8 cellular contexts compared by ENCODE assay signal in the genomic region with DNA sequence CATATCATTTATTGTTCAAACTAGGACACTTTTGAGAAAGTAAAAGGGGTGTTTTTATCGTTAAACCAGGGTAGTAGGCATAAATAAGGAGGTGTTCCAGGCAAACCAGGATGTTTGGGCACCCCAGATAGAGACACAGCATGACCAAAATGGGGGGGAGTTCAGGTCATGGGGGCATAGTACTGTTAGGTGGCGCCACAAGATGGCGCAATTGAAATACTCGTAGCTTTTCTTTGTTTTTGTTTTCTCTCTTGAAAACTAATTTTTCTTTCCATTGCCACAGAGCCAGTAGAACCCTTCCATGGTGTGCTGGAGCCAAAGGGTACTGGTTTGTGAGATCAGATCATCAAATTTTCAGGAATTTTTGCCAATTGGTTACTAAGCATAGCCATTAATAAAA.
DNase-seq lines count a peak whose midpoint lies in the region; ATAC-seq and TF ChIP-seq lines count a peak whose summit lies in the region.

No MANE protein-coding gene starts in this region.

- H3K36me3 ChIP-seq in gastroesophageal sphincter, result no peaks in the 10 kb centered on the region

- TF ChIP-seq CTCF in gastroesophageal sphincter (IDR thresholded peaks at IDR 0.05), result peak in 3 of 4 experiments; percentile 29 to 58 (median 54)

- DNase-seq in NCI-H510A treated with DMSO at 0.1 percent for 48 hours (lab: John Stamatoyannopoulos, UW) (peak; percentile 32), NCI-H510A (lab: John Stamatoyannopoulos, UW) (no peak), NCI-H2029 (lab: John Stamatoyannopoulos, UW) (peak; percentile 5), NCI-H146 treated with DMSO at 0.1 percent for 48 hours (lab: John Stamatoyannopoulos, UW; ENCODE audit: unreplicated experiment) (no peak)
- peak; percentile 7 for DNase-seq in activated CD8-positive, alpha-beta memory T cell treated with anti-CD3 and anti-CD28 coated beads, Interleukin-2, amount 50 U/mL, for 1 hour (ENCODE audit: extremely low read depth)
- peak in 1 of 2 donors; percentile 56 for DNase-seq in stimulated activated effector memory CD8-positive, alpha-beta T cell treated with anti-CD3 and anti-CD28 coated beads, Interleukin-12 subunit alpha, Interleukin-12 subunit beta, amount 100 ng/mL, for 72 hours (ENCODE audit: low spot score in 2 of 2)

- WGBS in gastroesophageal sphincter (ENCODE audit: low coverage in 1 of 2), 2 donors, result 39 to 42% methylated on average over 4 of the region's 4 CpGs

- TF ChIP-seq EP300 in gastroesophageal sphincter (IDR thresholded peaks at IDR 0.05), result no peak

- no peaks in the 10 kb centered on the region for H3K27me3 ChIP-seq in gastroesophageal sphincter

- no peak for ATAC-seq in gastroesophageal sphincter
- ATAC-seq in stimulated activated effector memory CD8-positive, alpha-beta T cell treated with anti-CD3 and anti-CD28 coated beads, Interleukin-12 subunit alpha, Interleukin-12 subunit beta, amount 100 ng/mL, for 72 hours, result peak; percentile 48
- ATAC-seq in GM19395 (IDR thresholded peaks at IDR 0.05; ENCODE audit: unreplicated experiment), result no peak

- peak overlapping the region in 2 of 4 donors; percentile 31 to 54 for H3K27ac ChIP-seq in gastroesophageal sphincter

- no peak overlapping the region for H3K27ac Mint-ChIP-seq in stimulated activated effector memory CD8-positive, alpha-beta T cell treated with anti-CD3 and anti-CD28 coated beads, Interleukin-12 subunit alpha, Interleukin-12 subunit beta, amount 100 ng/mL, for 72 hours

- no peaks in the 10 kb centered on the region for H3K9me3 ChIP-seq in gastroesophageal sphincter

- no peak for TF ChIP-seq POLR2A in gastroesophageal sphincter (IDR thresholded peaks at IDR 0.05)

- H3K4me1 ChIP-seq in gastroesophageal sphincter, result peaks cover 0 to 19% (median 0%) of the 10 kb centered on the region in 3 donors

- H3K9me3 Mint-ChIP-seq in stimulated activated effector memory CD8-positive, alpha-beta T cell treated with anti-CD3 and anti-CD28 coated beads, Interleukin-12 subunit alpha, Interleukin-12 subunit beta, amount 100 ng/mL, for 72 hours, result no peaks in the 10 kb centered on the region

- H3K4me1 Mint-ChIP-seq in stimulated activated effector memory CD8-positive, alpha-beta T cell treated with anti-CD3 and anti-CD28 coated beads, Interleukin-12 subunit alpha, Interleukin-12 subunit beta, amount 100 ng/mL, for 72 hours, result peaks cover 26% of the 10 kb centered on the region

- no peaks in the 10 kb centered on the region for H3K36me3 Mint-ChIP-seq in stimulated activated effector memory CD8-positive, alpha-beta T cell treated with anti-CD3 and anti-CD28 coated beads, Interleukin-12 subunit alpha, Interleukin-12 subunit beta, amount 100 ng/mL, for 72 hours

- no peak overlapping the region for H3K4me3 Mint-ChIP-seq in stimulated activated effector memory CD8-positive, alpha-beta T cell treated with anti-CD3 and anti-CD28 coated beads, Interleukin-12 subunit alpha, Interleukin-12 subunit beta, amount 100 ng/mL, for 72 hours

- no peak overlapping the region for H3K4me3 ChIP-seq in gastroesophageal sphincter

Comparison
In these comparisons a context has a peak if more than half of its experiments do, and no peak if none do; other contexts are left out.
1. DNase-seq: peak in NCI-H510A treated with DMSO at 0.1 percent for 48 hours (single experiment), NCI-H2029 (single experiment) and activated CD8-positive, alpha-beta memory T cell treated with anti-CD3 and anti-CD28 coated beads, Interleukin-2, amount 50 U/mL, for 1 hour (single experiment); none in NCI-H510A (single experiment) and NCI-H146 treated with DMSO at 0.1 percent for 48 hours (single experiment).